8 cellular contexts compared by ENCODE assay signal in genomic region chr5:94618029-94618492, GRCh38. TPM values are rescaled to one million over a fixed set of nuclear protein-coding genes. Genes with fewer than 3 reads are reported as not detected.
DNase-seq lines count a peak whose midpoint lies in the region; ATAC-seq, FAIRE-seq and TF ChIP-seq lines count a peak whose summit lies in the region.

No MANE protein-coding gene starts in this region.

- TF ChIP-seq EP300 in GM12878 (IDR thresholded peaks at IDR 0.05; ENCODE audit: borderline replicate concordance in 1 of 2, control insufficient read depth in 1 of 2, low read depth in 2 of 2, low read length in 2 of 2), result no peak

- CTCF ChIA-PET in GM12878 (lab: Yijun Ruan, JAX), result interaction anchor here (0.7 to 2.8 kb wide), 7 partner anchors 13 to 451 kb away, joined by 3 to 9 read pairs (median 3); no protein-coding TSS in a partner anchor

- H3K36me3 ChIP-seq in GM12878 (ENCODE audit: control insufficient read depth in 2 of 2, insufficient read depth in 2 of 2, low read length in 1 of 2), result no peaks in the 10 kb centered on the region

- SMC1A ChIA-PET in GM12878 (lab: Charles Lee; ENCODE audit: uncharacterized antibody, unreplicated experiment), result interaction anchor here (0.6 to 3.0 kb wide), 8 partner anchors 11 to 119 kb away, joined by 3 to 13 read pairs (median 4); no protein-coding TSS in a partner anchor

- H3K27ac ChIP-seq in GM12878 (ENCODE audit: control insufficient read depth, insufficient read depth), result peak overlapping the region; percentile 45

- no peak for TF ChIP-seq POLR2A in GM12878 (IDR thresholded peaks at IDR 0.05; ENCODE audit: low read depth, low read length)

- under 1% methylated on average over 23 of the region's 23 CpGs for WGBS in GM12878 (ENCODE audit: insufficient coverage, insufficient replicate concordance, low lambda C conversion rate, missing lambda C conversion rate)

- FAIRE-seq in GM12878 (lab: Jason Lieb, UNC), result no peak

- POLR2A ChIA-PET in GM12878 (lab: Charles Lee), result interaction anchor here (1.4 to 1.5 kb wide), 2 partner anchors 35 to 43 kb away, joined by 4 read pairs; no protein-coding TSS in a partner anchor

- no peaks in the 10 kb centered on the region for H3K27me3 ChIP-seq in GM12878 (replicated peaks in 1 of 2; ENCODE audit: control insufficient read depth in 2 of 2, insufficient read depth in 2 of 2, low read length in 1 of 2)

- intact Hi-C loops in GM12878 (cut with micrococcal nuclease; ENCODE audit: unreplicated experiment), result loop anchor here (2.0 to 5.0 kb wide), 3 partner anchors 85 to 234 kb away; no protein-coding TSS in a partner anchor

- peaks cover 3% of the 10 kb centered on the region for H3K4me1 ChIP-seq in GM12878 (ENCODE audit: control insufficient read depth, insufficient read depth, low read length)

- no peaks in the 10 kb centered on the region; the same call in 2 of the 3 replicates for H3K9me3 ChIP-seq in GM12878 (replicated peaks; ENCODE audit: control insufficient read depth, insufficient read depth, low read length)

- RAD21 ChIA-PET in GM12878 (lab: Charles Lee; ENCODE audit: unreplicated experiment), result interaction anchor here (1.0 to 2.6 kb wide), 7 partner anchors 12 to 232 kb away, joined by 3 to 7 read pairs (median 4); no protein-coding TSS in a partner anchor

- in situ Hi-C loops in GM12878 (cut with MboI), result loop anchor here (10.0 kb wide), 1 partner anchor 457 kb away; no protein-coding TSS in a partner anchor

- H3K9ac ChIP-seq in GM12878 (ENCODE audit: control insufficient read depth, insufficient read depth, low read length), result peak overlapping the region; percentile 71

- TSS peak; percentile 80 for BruUV-seq in GM12878 (replicated peaks; lab: Mats Ljungman, UMichigan)

- peak overlapping the region; percentile 61 for H3K4me2 ChIP-seq in GM12878 (ENCODE audit: control insufficient read depth, insufficient read depth)

- peak overlapping the region; percentile 99 for H2AFZ ChIP-seq in GM12878 (ENCODE audit: control insufficient read depth, low read depth, low read length)

- ATAC-seq in GM19351 (IDR thresholded peaks at IDR 0.05; ENCODE audit: unreplicated experiment) (peak; percentile 26), HG03354 (IDR thresholded peaks at IDR 0.05; ENCODE audit: poor library complexity, severe bottlenecking, unreplicated experiment) (peak; percentile 28), GM12878 (peak; percentile 38)

- peak overlapping the region; percentile 79 for H3K4me3 ChIP-seq in GM12878

- H4K20me1 ChIP-seq in GM12878 (ENCODE audit: control insufficient read depth, insufficient read depth), result no peaks in the 10 kb centered on the region

- peak; percentile 20 for DNase-seq in COR-L47 (lab: John Stamatoyannopoulos, UW)
- peak; percentile 42 to 48 for DNase-seq in NOMO-1 (lab: John Stamatoyannopoulos, UW; ENCODE audit: unreplicated experiment in 2 of 2)
- DNase-seq in GM12878 (ENCODE audit: low read depth, low spot score), result no peak
- peak; percentile 9 for DNase-seq in iPS DF 4.7 (ENCODE audit: extremely low read depth, low spot score)
- DNase-seq in putamen (ENCODE audit: low spot score), result peak; percentile 53
- DNase-seq in activated CD8-positive, alpha-beta memory T cell treated with anti-CD3 and anti-CD28 coated beads for 24 hours, result no peak

- peaks cover 33% of the 10 kb centered on the region for H3K79me2 ChIP-seq in GM12878 (ENCODE audit: control insufficient read depth, insufficient read depth, low read length)

- no peak for TF ChIP-seq RAD21 in GM12878 (IDR thresholded peaks at IDR 0.05; ENCODE audit: insufficient read depth, low read depth, low read length)

- TF ChIP-seq CTCF in GM12878 (IDR thresholded peaks at IDR 0.05 in 2 of 3, conservative IDR thresholded peaks at IDR 0.05 in 1 of 3; ENCODE audit: control insufficient read depth in 2 of 3, extremely low read depth in 1 of 3, insufficient read depth in 1 of 3, low read depth in 3 of 3, low read length in 3 of 3), result no peak

TF ChIP-seq in GM12878, 131 proteins besides CTCF, POLR2A, EP300 and RAD21:
- TF ChIP-seq ASH2L (IDR thresholded peaks at IDR 0.05; ENCODE audit: borderline replicate concordance, low read depth), result peak; percentile 6
- TF ChIP-seq MTA3 (IDR thresholded peaks at IDR 0.05; ENCODE audit: borderline replicate concordance, low read length), result no peak

RNA-seq across cellular contexts. Expression of gene KIAA0825, which starts 0.3 kb away (rescaled TPM):
- total RNA-seq in GM12878 (2013; cell fraction: nucleolus; rRNA removed), result 6.9 and 7.7 TPM in 2 replicates
- total RNA-seq in GM12878 (2014; rRNA removed) (1.9 and 2.0 TPM in 2 replicates), GM12878 (2014; rRNA removed; fragmentation: Illumina TruSeq; extraction: Trizol) (1.7 and 2.0 TPM in 2 replicates), GM12878 (2021) (1.2 and 1.3 TPM in 2 replicates)
- polyA plus RNA-seq in GM12878 (2011; ENCODE audit: low read depth), result 0.37 TPM
- polyA plus RNA-seq in GM12878 (2011; rRNA removed) (0.73 and 1.1 TPM in 2 replicates), GM12878 (2014; fragmentation: Illumina TruSeq; extraction: Trizol) (1.0 and 1.7 TPM in 2 replicates), GM12878 (2014; fragmentation: Nextera tagmentation; extraction: Ambion mirVana) (1 to 10 TPM in 1 of 2 experiments, under 1 TPM in 1; 0.90 to 1.9 TPM), GM12878 (2014; rRNA removed) (0.55 and 0.56 TPM in 2 replicates), GM12878 (2016; fragmentation: Nextera tagmentation; extraction: Ambion mirVana) (1 to 10 TPM; 1.7 to 1.8 TPM)
- 0.17 and 0.21 TPM in 2 replicates for polyA plus RNA-seq in GM12878 (2011; cell fraction: cytosol; rRNA removed)
- 0.52 and 0.66 TPM in 2 replicates for polyA plus RNA-seq in GM12878 (2011; cell fraction: nucleus; rRNA removed)
- 0.32 and 0.45 TPM in 2 replicates for polyA plus RNA-seq in GM12878 (2012)
- 2.6 and 2.8 TPM in 2 replicates for polyA minus RNA-seq in GM12878 (2011; rRNA and poly(A)+ RNA removed)
- 0.40 and 1.0 TPM in 2 replicates for polyA minus RNA-seq in GM12878 (2011; cell fraction: cytosol; rRNA and poly(A)+ RNA removed)
- 4.0 and 5.9 TPM in 2 replicates for polyA minus RNA-seq in GM12878 (2011; cell fraction: nucleus; rRNA and poly(A)+ RNA removed)

RNA-seq across cellular contexts. Expression of gene SLF1, which starts 0.4 kb away (rescaled TPM):
- 33.3 and 37.8 TPM in 2 replicates for total RNA-seq in GM12878 (2013; cell fraction: nucleolus; rRNA removed)
- total RNA-seq in GM12878 (2014; rRNA removed), result 9.9 and 11.9 TPM in 2 replicates
- total RNA-seq in GM12878 (2014; rRNA removed; fragmentation: Illumina TruSeq; extraction: Trizol), result 11.8 and 12.7 TPM in 2 replicates
- 8.1 and 8.5 TPM in 2 replicates for total RNA-seq in GM12878 (2021)
- 2.0 TPM for polyA plus RNA-seq in GM12878 (2011; ENCODE audit: low read depth)
- 12.8 and 24.8 TPM in 2 replicates for polyA plus RNA-seq in GM12878 (2011; rRNA removed)
- 4.2 and 4.4 TPM in 2 replicates for polyA plus RNA-seq in GM12878 (2011; cell fraction: cytosol; rRNA removed)
- 14.8 and 17.7 TPM in 2 replicates for polyA plus RNA-seq in GM12878 (2011; cell fraction: nucleus; rRNA removed)
- 2.5 and 4.7 TPM in 2 replicates for polyA plus RNA-seq in GM12878 (2012)
- 9.5 and 10.2 TPM in 2 replicates for polyA plus RNA-seq in GM12878 (2014; fragmentation: Illumina TruSeq; extraction: Trizol)
- polyA plus RNA-seq in GM12878 (2014; fragmentation: Nextera tagmentation; extraction: Ambion mirVana), result 10 to 100 TPM; 14.1 to 27.0 TPM
- polyA plus RNA-seq in GM12878 (2014; rRNA removed), result 15.0 and 19.2 TPM in 2 replicates
- polyA plus RNA-seq in GM12878 (2016; fragmentation: Nextera tagmentation; extraction: Ambion mirVana), result 10 to 100 TPM; 18.6 to 21.2 TPM
- 9.7 and 17.0 TPM in 2 replicates for polyA minus RNA-seq in GM12878 (2011; rRNA and poly(A)+ RNA removed)
- 13.4 and 21.6 TPM in 2 replicates for polyA minus RNA-seq in GM12878 (2011; cell fraction: cytosol; rRNA and poly(A)+ RNA removed)
- polyA minus RNA-seq in GM12878 (2011; cell fraction: nucleus; rRNA and poly(A)+ RNA removed), result 21.4 and 31.0 TPM in 2 replicates

Comparison
In these comparisons a context has a peak if more than half of its experiments do, and no peak if none do; other contexts are left out.
1. DNase-seq: peak in COR-L47 (single experiment), NOMO-1 (2 of 2), iPS DF 4.7 (single experiment) and putamen (single experiment); none in GM12878 (single experiment) and activated CD8-positive, alpha-beta memory T cell treated with anti-CD3 and anti-CD28 coated beads for 24 hours (single experiment).
2. Peak in every context shown above with its lines, with median percentiles within 50 percentile points of each other: ATAC-seq.